23 cellular contexts compared by ENCODE assay signal in the genomic region with DNA sequence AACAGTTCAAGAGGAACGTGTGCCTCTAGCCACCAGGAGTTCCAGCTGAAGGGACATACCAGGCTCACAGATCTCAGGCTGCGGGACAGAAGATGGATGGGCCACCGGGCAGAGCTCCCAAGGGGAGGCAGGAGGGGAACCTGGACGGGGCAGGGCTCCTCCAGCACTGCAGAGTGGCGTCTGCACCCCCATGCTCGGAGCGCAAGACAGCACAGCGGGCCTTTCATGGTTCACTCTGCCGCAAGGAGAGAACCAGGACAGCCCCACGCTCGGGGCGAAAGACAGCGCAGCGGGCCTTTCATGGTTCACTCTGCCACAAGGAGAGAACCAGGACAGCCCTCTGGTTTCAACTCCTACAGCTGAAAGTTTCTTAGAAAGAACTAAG.
"Had no signal": no experiment of that assay in that cellular context is flagged by ENCODE, and none has a peak within 500 bp of the region (broad histone marks: within the 10 kb centered on the region; RNA-seq: fewer than 3 reads in every experiment).

No MANE protein-coding gene starts in this region.

- H3K27me3 ChIP-seq: dorsolateral prefrontal cortex, esophagus muscularis mucosa, foreskin keratinocyte, hepatocyte, left lung had no signal

- H3K4me1 Mint-ChIP-seq: mesothelial cell of epicardium had no signal

- H3K4me1 ChIP-seq: foreskin keratinocyte had no signal

- H3K27ac Mint-ChIP-seq: immature natural killer cell, mesothelial cell of epicardium had no signal

- DNase-seq: dermis blood vessel endothelial cell; dorsolateral prefrontal cortex; effector CD4-positive, alpha-beta T cell; effector memory CD4-positive, alpha-beta T cell; foreskin keratinocyte; glutamatergic neuron; head of caudate nucleus; hypothalamus; immature natural killer cell; islet precursor cell; left cardiac atrium; left ventricle myocardium superior; lower lobe of right lung; mesenchymal stem cell had no signal

- H3K4me3 Mint-ChIP-seq: immature natural killer cell, mesothelial cell of epicardium had no signal

- H3K9me3 Mint-ChIP-seq: immature natural killer cell, mesothelial cell of epicardium had no signal

- ATAC-seq: foreskin keratinocyte, left cardiac atrium, left lung, left ventricle myocardium superior, lower lobe of right lung, mucosa of descending colon had no signal

- H3K4me3 ChIP-seq: coronary artery, dorsolateral prefrontal cortex, esophagus muscularis mucosa, hepatocyte, left lung, lower lobe of right lung, mucosa of descending colon had no signal

- H3K9me3 ChIP-seq: esophagus muscularis mucosa, left lung, lower lobe of right lung, mucosa of descending colon had no signal

- FAIRE-seq: colon, endothelial cell of umbilical vein, frontal cortex had no signal

- H3K27ac ChIP-seq: coronary artery, dorsolateral prefrontal cortex, esophagus muscularis mucosa, foreskin keratinocyte, hepatocyte, lower lobe of right lung had no signal
